Comparison of ENCODE assay signal across 1 cellular context in genomic region chr13:40996433-40997095, GRCh38.
TF ChIP-seq lines count a peak whose summit lies in the region.

No MANE protein-coding gene starts in this region.

TF ChIP-seq in GM12878, 131 proteins besides CTCF, POLR2A, EP300 and RAD21:
- TF ChIP-seq EZH2 (IDR thresholded peaks at IDR 0.05; ENCODE audit: borderline replicate concordance, control insufficient read depth, low read depth, low read length) (no peak), WRNIP1 (IDR thresholded peaks at IDR 0.05; ENCODE audit: borderline replicate concordance, low read depth, low read length) (no peak), STAT1 (conservative IDR thresholded peaks at IDR 0.05) (no peak), POLR2AphosphoS5 (IDR thresholded peaks at IDR 0.05; ENCODE audit: low read length) (peak; percentile 62)
